In the genomic region with DNA sequence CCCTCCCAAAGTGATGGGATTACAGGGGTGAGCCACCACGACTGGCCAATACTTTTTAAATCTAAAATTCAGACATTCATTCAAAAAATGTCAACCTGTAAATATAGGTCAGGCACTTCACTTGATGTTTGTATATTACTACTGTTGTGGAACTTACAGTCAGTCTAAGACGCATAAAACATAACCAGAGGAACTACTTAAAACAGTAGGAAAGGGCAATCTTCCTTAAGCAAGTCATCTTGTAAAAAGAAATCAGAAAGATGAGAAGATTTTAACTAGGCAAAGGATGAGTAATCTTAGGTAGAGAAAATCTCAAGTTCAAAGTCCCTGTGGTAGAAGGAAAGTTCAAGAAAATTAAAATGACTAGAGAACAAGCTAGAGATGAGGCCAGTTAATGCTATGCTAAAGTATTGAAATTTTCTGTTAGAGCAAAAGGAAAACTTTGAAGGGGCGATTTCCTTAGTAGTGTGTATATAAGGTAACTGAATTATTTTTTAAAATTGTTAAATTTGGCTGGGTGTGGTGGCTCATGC, we compare ENCODE assay signal across 17 cellular contexts.
DNase-seq lines count a peak whose midpoint lies in the region; ATAC-seq and TF ChIP-seq lines count a peak whose summit lies in the region.
"Had no signal": no experiment of that assay in that cellular context is flagged by ENCODE, and none has a peak within 500 bp of the region (broad histone marks: within the 10 kb centered on the region; RNA-seq: fewer than 3 reads in every experiment).

No MANE protein-coding gene starts in this region.

- peak; percentile 88 to 90 for ATAC-seq in activated T-cell treated with anti-CD3 and anti-CD28 coated beads, Interleukin-2, amount 50 U/mL, for 72 hours (replicated peaks in 1 of 2)
- ATAC-seq in HG03442 (IDR thresholded peaks at IDR 0.05; ENCODE audit: unreplicated experiment) = no peak
- ATAC-seq: GM12878 had no signal

- TF ChIP-seq CTCF in nephron progenitor cell (IDR thresholded peaks at IDR 0.05) = no peak

- no peaks in the 10 kb centered on the region for H3K9me3 Mint-ChIP-seq in activated T-cell treated with anti-CD3 and anti-CD28 coated beads, Interleukin-2, amount 50 U/mL, for 72 hours
- H3K9me3 Mint-ChIP-seq in T-helper 1 cell treated with Interleukin-12 subunit alpha and Interleukin-12 subunit beta and Interleukin-4 antibody, amounts not matched to agents 30 μg/mL and 1 μg/mL, for 36 hours = no peaks in the 10 kb centered on the region
- no peaks in the 10 kb centered on the region for H3K9me3 Mint-ChIP-seq in activated T-helper 2 cell treated with anti-CD3 and anti-CD28 coated beads, Interferon-gamma antibody, Interleukin-2, Interleukin-4, amounts not matched to agents 10 μg/mL and 5 μg/mL and 100 μg/mL, durations not matched to agents 14 hours and 24 hours and 36 hours
- no peaks in the 10 kb centered on the region for H3K9me3 Mint-ChIP-seq in nephron progenitor cell

- peak overlapping the region; percentile 79 for H3K27ac Mint-ChIP-seq in activated T-cell treated with anti-CD3 and anti-CD28 coated beads, Interleukin-2, amount 50 U/mL, for 72 hours
- peak overlapping the region; percentile 11 for H3K27ac Mint-ChIP-seq in T-helper 1 cell treated with Interleukin-12 subunit alpha and Interleukin-12 subunit beta and Interleukin-4 antibody, amounts not matched to agents 30 μg/mL and 1 μg/mL, for 36 hours
- peak overlapping the region; percentile 57 for H3K27ac Mint-ChIP-seq in activated T-helper 2 cell treated with anti-CD3 and anti-CD28 coated beads, Interferon-gamma antibody, Interleukin-2, Interleukin-4, amounts not matched to agents 10 μg/mL and 5 μg/mL and 100 μg/mL, durations not matched to agents 14 hours and 24 hours and 36 hours
- peak overlapping the region; percentile 21 for H3K27ac Mint-ChIP-seq in nephron progenitor cell

- peak overlapping the region; percentile 56 to 68 for H3K4me3 Mint-ChIP-seq in activated T-cell treated with anti-CD3 and anti-CD28 coated beads, Interleukin-2, amount 50 U/mL, for 72 hours
- no peak overlapping the region for H3K4me3 Mint-ChIP-seq in T-helper 1 cell treated with Interleukin-12 subunit alpha and Interleukin-12 subunit beta and Interleukin-4 antibody, amounts not matched to agents 30 μg/mL and 1 μg/mL, for 36 hours
- no peak overlapping the region for H3K4me3 Mint-ChIP-seq in activated T-helper 2 cell treated with anti-CD3 and anti-CD28 coated beads, Interferon-gamma antibody, Interleukin-2, Interleukin-4, amounts not matched to agents 10 μg/mL and 5 μg/mL and 100 μg/mL, durations not matched to agents 14 hours and 24 hours and 36 hours (ENCODE audit: low read depth)
- H3K4me3 Mint-ChIP-seq in nephron progenitor cell = no peak overlapping the region

- no peak for DNase-seq in activated T-cell treated with anti-CD3 and anti-CD28 coated beads, Interleukin-2, amount 50 U/mL, for 72 hours
- DNase-seq in activated T-cell treated with anti-CD3 and anti-CD28 coated beads for 4 hours (no peak), nephron progenitor cell (no peak), retina (no peak), ecto neural progenitor cell (ENCODE audit: low spot score) (no peak)
- no peak for DNase-seq in activated T-helper 2 cell treated with anti-CD3 and anti-CD28 coated beads, Interferon-gamma antibody, Interleukin-2, Interleukin-4, amounts not matched to agents 10 μg/mL and 5 μg/mL and 100 μg/mL, durations not matched to agents 14 hours and 24 hours and 36 hours (ENCODE audit: low spot score)
- DNase-seq: AML-193, DMS79, H7, IMR-90, Kasumi-1, NCI-H1105 treated with DMSO at 0.1 percent for 48 hours, NCI-H187, NCI-H446 had no signal

- intact Hi-C loops in activated T-helper 2 cell treated with anti-CD3 and anti-CD28 coated beads, Interferon-gamma antibody, Interleukin-2, Interleukin-4, amounts not matched to agents 10 μg/mL and 5 μg/mL and 100 μg/mL, durations not matched to agents 14 hours and 24 hours and 36 hours (cut with micrococcal nuclease) = loop anchor here (5.0 kb wide), 1 partner anchor 50 kb away; no protein-coding TSS in a partner anchor

- peaks cover 30% of the 10 kb centered on the region for H3K4me1 Mint-ChIP-seq in activated T-cell treated with anti-CD3 and anti-CD28 coated beads, Interleukin-2, amount 50 U/mL, for 72 hours (ENCODE audit: low read depth)
- H3K4me1 Mint-ChIP-seq in T-helper 1 cell treated with Interleukin-12 subunit alpha and Interleukin-12 subunit beta and Interleukin-4 antibody, amounts not matched to agents 30 μg/mL and 1 μg/mL, for 36 hours (ENCODE audit: low read depth) = peaks cover 24% of the 10 kb centered on the region
- H3K4me1 Mint-ChIP-seq in activated T-helper 2 cell treated with anti-CD3 and anti-CD28 coated beads, Interferon-gamma antibody, Interleukin-2, Interleukin-4, amounts not matched to agents 10 μg/mL and 5 μg/mL and 100 μg/mL, durations not matched to agents 14 hours and 24 hours and 36 hours (ENCODE audit: low read depth) = peaks cover 23% of the 10 kb centered on the region
- no peaks in the 10 kb centered on the region for H3K4me1 Mint-ChIP-seq in nephron progenitor cell

- no peaks in the 10 kb centered on the region for H3K27me3 Mint-ChIP-seq in activated T-cell treated with anti-CD3 and anti-CD28 coated beads, Interleukin-2, amount 50 U/mL, for 72 hours (ENCODE audit: low read depth)
- H3K27me3 Mint-ChIP-seq in T-helper 1 cell treated with Interleukin-12 subunit alpha and Interleukin-12 subunit beta and Interleukin-4 antibody, amounts not matched to agents 30 μg/mL and 1 μg/mL, for 36 hours (ENCODE audit: low read depth) = no peaks in the 10 kb centered on the region
- no peaks in the 10 kb centered on the region for H3K27me3 Mint-ChIP-seq in activated T-helper 2 cell treated with anti-CD3 and anti-CD28 coated beads, Interferon-gamma antibody, Interleukin-2, Interleukin-4, amounts not matched to agents 10 μg/mL and 5 μg/mL and 100 μg/mL, durations not matched to agents 14 hours and 24 hours and 36 hours (ENCODE audit: low read depth)
- no peaks in the 10 kb centered on the region for H3K27me3 Mint-ChIP-seq in nephron progenitor cell (ENCODE audit: low read depth, poor library complexity)

- peaks cover 14 to 34% of the 10 kb centered on the region in 2 donors for H3K36me3 Mint-ChIP-seq in activated T-cell treated with anti-CD3 and anti-CD28 coated beads, Interleukin-2, amount 50 U/mL, for 72 hours (ENCODE audit: insufficient read depth in 2 of 2)
- peaks cover 62% of the 10 kb centered on the region for H3K36me3 Mint-ChIP-seq in T-helper 1 cell treated with Interleukin-12 subunit alpha and Interleukin-12 subunit beta and Interleukin-4 antibody, amounts not matched to agents 30 μg/mL and 1 μg/mL, for 36 hours (ENCODE audit: low read depth)
- H3K36me3 Mint-ChIP-seq in activated T-helper 2 cell treated with anti-CD3 and anti-CD28 coated beads, Interferon-gamma antibody, Interleukin-2, Interleukin-4, amounts not matched to agents 10 μg/mL and 5 μg/mL and 100 μg/mL, durations not matched to agents 14 hours and 24 hours and 36 hours (ENCODE audit: low read depth) = peaks cover 79% of the 10 kb centered on the region
- peaks cover 65% of the 10 kb centered on the region for H3K36me3 Mint-ChIP-seq in nephron progenitor cell (ENCODE audit: low read depth)

Comparison
In these comparisons a context has a peak if more than half of its experiments do, and no peak if none do; other contexts are left out.
1. H3K27ac Mint-ChIP-seq: peak in every context shown above with its lines; median percentile 79 in activated T-cell treated with anti-CD3 and anti-CD28 coated beads, Interleukin-2, amount 50 U/mL, for 72 hours; 57 in activated T-helper 2 cell treated with anti-CD3 and anti-CD28 coated beads, Interferon-gamma antibody, Interleukin-2, Interleukin-4, amounts not matched to agents 10 μg/mL and 5 μg/mL and 100 μg/mL, durations not matched to agents 14 hours and 24 hours and 36 hours; 21 in nephron progenitor cell; 11 in T-helper 1 cell treated with Interleukin-12 subunit alpha and Interleukin-12 subunit beta and Interleukin-4 antibody, amounts not matched to agents 30 μg/mL and 1 μg/mL, for 36 hours.
2. H3K4me3 Mint-ChIP-seq: peak in activated T-cell treated with anti-CD3 and anti-CD28 coated beads, Interleukin-2, amount 50 U/mL, for 72 hours (2 of 2); none in T-helper 1 cell treated with Interleukin-12 subunit alpha and Interleukin-12 subunit beta and Interleukin-4 antibody, amounts not matched to agents 30 μg/mL and 1 μg/mL, for 36 hours (single experiment), activated T-helper 2 cell treated with anti-CD3 and anti-CD28 coated beads, Interferon-gamma antibody, Interleukin-2, Interleukin-4, amounts not matched to agents 10 μg/mL and 5 μg/mL and 100 μg/mL, durations not matched to agents 14 hours and 24 hours and 36 hours (single experiment) and nephron progenitor cell (single experiment).